Comparison of ENCODE assay signal across 8 cellular contexts in the genomic region with DNA sequence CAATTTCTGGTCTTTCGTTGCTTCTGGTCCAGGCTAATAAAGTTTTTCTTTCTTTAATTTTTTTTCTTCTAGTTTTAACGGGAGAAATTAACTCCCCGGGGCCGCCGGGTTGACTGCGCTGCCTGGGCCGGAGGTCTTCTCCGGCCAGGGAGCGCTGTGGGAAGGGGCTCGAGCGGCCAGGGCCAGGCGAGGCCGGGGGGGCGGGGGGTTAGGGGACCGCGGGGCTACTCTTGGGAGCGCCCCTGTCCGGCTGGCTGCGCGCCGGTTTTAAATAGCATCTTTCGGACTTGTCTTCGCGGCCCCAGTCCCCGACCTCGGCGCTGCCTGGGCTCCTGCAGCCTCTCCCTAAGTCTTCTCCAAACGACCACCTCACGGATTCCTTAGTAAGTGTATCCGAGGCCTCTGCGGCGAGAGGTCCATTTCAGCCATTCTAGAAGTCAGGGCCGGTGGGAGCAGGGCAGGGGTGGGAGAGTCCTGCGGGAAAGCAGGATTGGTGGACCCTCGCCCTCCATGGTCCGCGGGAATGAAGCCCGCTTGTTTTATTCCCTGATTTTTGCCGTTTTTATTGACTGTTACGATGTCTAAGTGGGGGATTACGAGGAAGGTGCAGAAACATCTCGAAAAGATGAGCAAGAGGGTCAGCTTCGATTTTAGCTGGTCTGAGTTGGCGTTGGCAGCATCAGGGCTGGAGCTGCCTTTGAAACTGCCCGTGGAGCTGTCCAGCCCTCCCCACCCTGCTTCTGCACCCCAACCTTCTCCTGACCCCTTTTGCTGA.
A peak's percentile ranks its signal among the peaks of the same experiment; 100 is the strongest.
DNase-seq lines count a peak whose midpoint lies in the region; ATAC-seq and TF ChIP-seq lines count a peak whose summit lies in the region.

No MANE protein-coding gene starts in this region.

- H3K27ac ChIP-seq in HL-60 (replicated peaks) (peak overlapping the region; percentile 92), layer of hippocampus (ENCODE audit: low read depth, low read length) (peak overlapping the region; percentile 74)

- peak; percentile 59 for DNase-seq in ELF-1 (ENCODE audit: low read depth, low spot score)
- peak in 1 of 2 experiments; percentile 16 for DNase-seq in HL-60 (ENCODE audit: low read depth in 1 of 2, low spot score in 1 of 2)
- peak; percentile 41 for DNase-seq in cerebellar cortex (ENCODE audit: low spot score)
- peak; percentile 3 for DNase-seq in stimulated activated CD4-positive, alpha-beta T cell treated with anti-CD3 and anti-CD28 coated beads, Interleukin-2, amount 100 ng/mL, for 4 hours (ENCODE audit: low read depth)
- DNase-seq in GOT3 (lab: John Stamatoyannopoulos, UW) = no peak

- H3K27me3 ChIP-seq in HL-60 (ENCODE audit: insufficient read depth, poor library complexity, severe bottlenecking) (no peaks in the 10 kb centered on the region), layer of hippocampus (ENCODE audit: control insufficient read depth, insufficient read depth, low read length) (no peaks in the 10 kb centered on the region)

- ATAC-seq in GM21447 (IDR thresholded peaks at IDR 0.05; ENCODE audit: unreplicated experiment) (peak; percentile 34), SK-N-SH treated with all-trans-retinoic acid at 6 μM for 48 hours (peak; percentile 46)

- no peak for TF ChIP-seq CTCF in HL-60 (IDR thresholded peaks at IDR 0.05; ENCODE audit: insufficient read depth, low read length)

- H3K4me3 ChIP-seq in HL-60 (replicated peaks; ENCODE audit: insufficient read depth, low read length) = peak overlapping the region; percentile 82

TF ChIP-seq in SK-N-SH treated with all-trans-retinoic acid at 6 μM for 48 hours, 23 proteins besides CTCF, POLR2A, EP300 and RAD21:
- TF ChIP-seq CSDC2 (CRISPR knock-in tag; IDR thresholded peaks at IDR 0.05) (0 out of 2 replicates have a peak, but pooled peaks have one; percentile 82), BACH2 (CRISPR knock-in tag; IDR thresholded peaks at IDR 0.05; ENCODE audit: borderline replicate concordance) (no peak)
